Comparison of ENCODE assay signal across 10 cellular contexts in genomic region chr6:18261877-18262276, GRCh38. TPM values are rescaled to one million over a fixed set of nuclear protein-coding genes. Genes with fewer than 3 reads are reported as not detected.
DNase-seq lines count a peak whose midpoint lies in the region; ATAC-seq and TF ChIP-seq lines count a peak whose summit lies in the region.
"Had no signal": no experiment of that assay in that cellular context is flagged by ENCODE, and none has a peak within 500 bp of the region (broad histone marks: within the 10 kb centered on the region; RNA-seq: fewer than 3 reads in every experiment).

No MANE protein-coding gene starts in this region.

- no peak overlapping the region for H4K8ac ChIP-seq in H9 (replicated peaks; ENCODE audit: insufficient read length, low read depth, low read length)

- H3K56ac ChIP-seq in H9 (ENCODE audit: insufficient read length, low read depth, low read length), result no peak overlapping the region

- DNase-seq in CD14-positive monocyte (ENCODE audit: low spot score) (no peak), H9 (no peak), substantia nigra (lab: John Stamatoyannopoulos, UW) (no peak), GM10266 (ENCODE audit: extremely low spot score) (no peak), kidney glomerular epithelial cell (lab: John Stamatoyannopoulos, UW) (no peak)
- no peak for DNase-seq in activated CD8-positive, alpha-beta T cell treated with anti-CD3 and anti-CD28 coated beads for 36 hours
- DNase-seq: anterior cingulate cortex, NCI-H1436 had no signal

- no peak overlapping the region for H3T11ph ChIP-seq in H9 (ENCODE audit: low read length)

- no peak overlapping the region for H3K4ac ChIP-seq in H9 (ENCODE audit: low read depth, low read length)

- no peaks in the 10 kb centered on the region for H3K27me3 Mint-ChIP-seq in CD14-positive monocyte (ENCODE audit: low read depth in 3 of 3)
- no peaks in the 10 kb centered on the region for H3K27me3 Mint-ChIP-seq in H9 (ENCODE audit: low read depth)
- H3K27me3 Mint-ChIP-seq in activated CD8-positive, alpha-beta T cell treated with anti-CD3 and anti-CD28 coated beads for 36 hours, result no peaks in the 10 kb centered on the region

- no peak overlapping the region for H2BK5ac ChIP-seq in H9 (ENCODE audit: insufficient read length, low read length)

- peaks cover 4% of the 10 kb centered on the region for H3K79me1 ChIP-seq in H9 (ENCODE audit: insufficient read depth, low read depth, low read length, poor library complexity, severe bottlenecking)

- POLR2A ChIA-PET in activated CD8-positive, alpha-beta T cell treated with anti-CD3 and anti-CD28 coated beads for 36 hours (lab: Charles Lee), result interaction anchor here (1.1 to 1.6 kb wide), 4 partner anchors 9 to 15 kb away, joined by 3 to 8 read pairs (median 6); no protein-coding TSS in a partner anchor

- CTCF ChIA-PET in activated CD8-positive, alpha-beta T cell treated with anti-CD3 and anti-CD28 coated beads for 36 hours (lab: Charles Lee), result no interaction called here

- H3K4me3 ChIP-seq in mesodermal cell (ENCODE audit: extremely low read depth, insufficient read depth, low read length, poor library complexity, severe bottlenecking), result peak overlapping the region; percentile 95

- peaks cover 46% of the 10 kb centered on the region for H3K4me1 Mint-ChIP-seq in CD14-positive monocyte
- peaks cover 36 to 46% of the 10 kb centered on the region in 2 experiments for H3K4me1 Mint-ChIP-seq in H9
- H3K4me1 Mint-ChIP-seq in activated CD8-positive, alpha-beta T cell treated with anti-CD3 and anti-CD28 coated beads for 36 hours (ENCODE audit: low read depth), result peaks cover 44% of the 10 kb centered on the region

- H4K5ac ChIP-seq in H9 (ENCODE audit: insufficient read length, low read depth, low read length), result no peak overlapping the region

- no peak overlapping the region for H2BK120ac ChIP-seq in H9 (ENCODE audit: low read depth, low read length, poor library complexity, severe bottlenecking)

- no peak overlapping the region for H2AFZ ChIP-seq in H9 (ENCODE audit: low read length)

- H3K18ac ChIP-seq in H9 (ENCODE audit: insufficient read length, low read depth, low read length), result no peak overlapping the region

- H3K9me3 Mint-ChIP-seq in CD14-positive monocyte, result peaks cover 0 to 8% (median 3%) of the 10 kb centered on the region in 7 donors
- peaks cover 0 to 3% of the 10 kb centered on the region in 2 experiments; a peak in 3 of 5 replicates for H3K9me3 Mint-ChIP-seq in H9
- H3K9me3 Mint-ChIP-seq in activated CD8-positive, alpha-beta T cell treated with anti-CD3 and anti-CD28 coated beads for 36 hours, result peaks cover 5% of the 10 kb centered on the region

- H3K27me3 ChIP-seq in H9 (ENCODE audit: insufficient read depth, low read length), result no peaks in the 10 kb centered on the region

- H2BK15ac ChIP-seq in H9 (ENCODE audit: low read depth, low read length), result no peak overlapping the region

- peaks cover 53% of the 10 kb centered on the region for H3K79me2 ChIP-seq in H9 (ENCODE audit: insufficient read depth, low read length)

- TF ChIP-seq CTCF in CD14-positive monocyte (IDR thresholded peaks at IDR 0.05) (no peak), H9 (conservative IDR thresholded peaks at IDR 0.05) (no peak), GM10266 (IDR thresholded peaks at IDR 0.05; ENCODE audit: control insufficient read depth, insufficient read depth, low read depth, missing control alignments) (no peak)
- TF ChIP-seq CTCF in activated CD8-positive, alpha-beta T cell treated with anti-CD3 and anti-CD28 coated beads for 36 hours (IDR thresholded peaks at IDR 0.05), result no peak

- H3K36me3 ChIP-seq in mesodermal cell (ENCODE audit: control insufficient read depth, insufficient read depth, low read length), result peaks cover 46% of the 10 kb centered on the region

- peaks cover 8% of the 10 kb centered on the region; the same call in 1 of the 2 replicates for H3K4me1 ChIP-seq in H9 (ENCODE audit: insufficient read depth, low read length)
- H3K4me1 ChIP-seq in mesodermal cell (ENCODE audit: control insufficient read depth, insufficient read depth, low read length, poor library complexity, severe bottlenecking), result peaks cover 20% of the 10 kb centered on the region

- peaks cover 15% of the 10 kb centered on the region for H3K23me2 ChIP-seq in H9 (ENCODE audit: insufficient read length, low read depth, low read length, poor library complexity, severe bottlenecking)

- peak overlapping the region; percentile 14 for H3K4me2 ChIP-seq in H9 (ENCODE audit: insufficient read depth, insufficient read length, low read length)

- no peak overlapping the region for H2BK20ac ChIP-seq in H9 (ENCODE audit: low read depth, low read length, poor library complexity, severe bottlenecking)

- intact Hi-C loops in CD14-positive monocyte (cut with micrococcal nuclease), result loop anchor here (5.0 to 10.0 kb wide), 5 partner anchors 63 to 240 kb away; partner anchors contain the start of genes KDM1B (in 2 of the 2), TPMT (in 2 of the 2) and RNF144B (in 1 of the 2)
- intact Hi-C loops in activated CD8-positive, alpha-beta T cell treated with anti-CD3 and anti-CD28 coated beads for 36 hours (cut with micrococcal nuclease), result loop anchor here (5.0 kb wide), 1 partner anchor 105 kb away; the partner anchor contains the start of genes KDM1B and TPMT

- no peaks in the 10 kb centered on the region for H3K9me3 ChIP-seq in H9 (ENCODE audit: control insufficient read depth, low read depth, low read length)
- peaks cover 11% of the 10 kb centered on the region for H3K9me3 ChIP-seq in mesodermal cell (ENCODE audit: control insufficient read depth, low read length)

- ATAC-seq in activated CD8-positive, alpha-beta T cell treated with anti-CD3 and anti-CD28 coated beads for 36 hours, result no peak
- no peak for ATAC-seq in HG02884 (IDR thresholded peaks at IDR 0.05; ENCODE audit: unreplicated experiment)

- H4K91ac ChIP-seq in H9 (ENCODE audit: insufficient read length, low read depth, low read length), result no peak overlapping the region

- no CpG with 5 or more reads among the region's 6 CpGs for WGBS in H9 (ENCODE audit: extremely low coverage, insufficient read length, low lambda C conversion rate)
- 54 to 64% methylated on average over 4 to 5 of the region's 6 CpGs for WGBS in mesodermal cell (ENCODE audit: insufficient coverage in 2 of 2), 2 experiments

- no peak overlapping the region for H3K4me3 Mint-ChIP-seq in CD14-positive monocyte
- H3K4me3 Mint-ChIP-seq in H9, result peak overlapping the region; percentile 88 to 92
- H3K4me3 Mint-ChIP-seq in activated CD8-positive, alpha-beta T cell treated with anti-CD3 and anti-CD28 coated beads for 36 hours, result peak overlapping the region; percentile 90

- H3K27ac Mint-ChIP-seq in CD14-positive monocyte (peak overlapping the region; percentile 34 to 95 (median 91)), H9 (peak overlapping the region; percentile 26 to 76 (median 63); a peak in 5 of 7 replicates)
- H3K27ac Mint-ChIP-seq in activated CD8-positive, alpha-beta T cell treated with anti-CD3 and anti-CD28 coated beads for 36 hours, result peak overlapping the region; percentile 64

- H3K36me3 Mint-ChIP-seq in CD14-positive monocyte (peaks cover 22 to 32% of the 10 kb centered on the region in 2 donors), H9 (ENCODE audit: insufficient read depth in 1 of 3, low read depth in 3 of 3) (peaks cover 56 to 68% (median 62%) of the 10 kb centered on the region in 3 experiments)
- peaks cover 61% of the 10 kb centered on the region for H3K36me3 Mint-ChIP-seq in activated CD8-positive, alpha-beta T cell treated with anti-CD3 and anti-CD28 coated beads for 36 hours (ENCODE audit: low read depth)

- no peaks in the 10 kb centered on the region for H4K20me1 ChIP-seq in H9 (ENCODE audit: control insufficient read depth, insufficient read depth, insufficient read length)

- H3K14ac ChIP-seq in H9 (ENCODE audit: insufficient read depth, low read length), result no peak overlapping the region

- H3K27ac ChIP-seq in H9 (ENCODE audit: insufficient read length, low read depth, low read length) (no peak overlapping the region), mesodermal cell (ENCODE audit: low read depth, low read length, severe bottlenecking) (no peak overlapping the region), substantia nigra (ENCODE audit: low read depth, low read length, poor library complexity, severe bottlenecking) (no peak overlapping the region)

- H3K9ac ChIP-seq in H9 (ENCODE audit: extremely low read depth, insufficient read length, low read length), result no peak overlapping the region

- no peak overlapping the region for H2BK12ac ChIP-seq in H9 (ENCODE audit: insufficient read length, low read depth, low read length)

- no peak overlapping the region for H2AK5ac ChIP-seq in H9 (ENCODE audit: insufficient read length, low read length)

- H3K23ac ChIP-seq in H9 (ENCODE audit: insufficient read length, low read depth, low read length), result no peak overlapping the region

RNA-seq across cellular contexts. Expression of gene DEK, which starts 2.5 kb away (rescaled TPM):
- polyA plus RNA-seq in CD14-positive monocyte, result 10 to 100 TPM; 56.5 to 63.9 TPM
- total RNA-seq in H9 (2021), result 216 and 217 TPM in 2 replicates
- 100 to 1,000 TPM; 185 to 191 TPM for total RNA-seq in activated CD8-positive, alpha-beta T cell treated with anti-CD3 and anti-CD28 coated beads for 36 hours
- 91.5 TPM for polyA plus RNA-seq in mesodermal cell (2013, experiment 1 of 2)
- 129 TPM for polyA plus RNA-seq in mesodermal cell (2013, experiment 2 of 2)

Comparison
In these comparisons a context has a peak if more than half of its experiments do, and no peak if none do; other contexts are left out.
1. H3K4me3 Mint-ChIP-seq: peak in H9 (2 of 2) and activated CD8-positive, alpha-beta T cell treated with anti-CD3 and anti-CD28 coated beads for 36 hours (single experiment); none in CD14-positive monocyte (0 of 2).
2. Peak in every context shown above with its lines, with median percentiles within 50 percentile points of each other: H3K27ac Mint-ChIP-seq.